ENCODE assay signal across 1 cellular context in the genomic region with DNA sequence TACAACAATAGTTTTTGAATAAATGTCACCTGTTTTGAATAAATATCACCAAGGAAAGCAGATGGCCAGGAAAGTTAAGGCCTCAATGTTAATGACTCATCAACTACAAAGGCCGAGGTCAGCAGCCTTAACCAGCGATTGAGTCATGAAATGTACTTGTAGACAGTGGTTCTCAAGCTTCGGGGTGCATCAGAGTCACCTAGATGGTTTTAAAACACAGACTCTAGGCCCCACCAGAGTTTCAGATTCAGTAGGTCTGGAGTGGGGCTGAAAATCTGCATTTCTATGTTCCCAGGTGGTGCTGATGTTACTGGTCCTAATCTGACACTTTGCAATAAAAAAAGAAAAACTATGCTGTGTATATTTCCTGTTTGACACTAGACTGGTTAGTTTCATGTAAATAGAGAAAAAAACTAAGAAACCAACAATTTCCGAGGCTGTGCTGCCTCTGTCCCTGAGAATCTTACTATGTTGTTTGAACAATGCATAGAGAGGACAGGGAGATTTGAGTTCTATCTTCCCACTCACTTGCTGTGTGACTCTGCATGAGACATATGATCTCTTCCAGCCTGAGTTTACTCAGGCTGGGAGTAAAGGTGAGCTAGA.
TF ChIP-seq lines count a peak whose summit lies in the region.

No MANE protein-coding gene starts in this region.

TF ChIP-seq in HCT116, 20 proteins besides CTCF, POLR2A, EP300 and RAD21:
- TF ChIP-seq SRF (IDR thresholded peaks at IDR 0.05; ENCODE audit: low read depth) (no peak), YY1 (IDR thresholded peaks at IDR 0.05; ENCODE audit: extremely low read depth, insufficient replicate concordance, low read depth, low read length) (no peak), EZH2phosphoT487 (IDR thresholded peaks at IDR 0.05; ENCODE audit: borderline replicate concordance) (no peak), TCF7L2 (IDR thresholded peaks at IDR 0.05; ENCODE audit: borderline replicate concordance, extremely low read depth, insufficient read depth, insufficient read length) (peak; percentile 92), EZH2 (IDR thresholded peaks at IDR 0.05) (no peak), EGR1 (IDR thresholded peaks at IDR 0.05; ENCODE audit: low read depth) (no peak), SP1 (IDR thresholded peaks at IDR 0.05; ENCODE audit: low read depth) (peak; percentile 40), JUND (IDR thresholded peaks at IDR 0.05) (peak; percentile 81), ELF1 (IDR thresholded peaks at IDR 0.05; ENCODE audit: borderline replicate concordance, low read depth) (no peak), FOSL1 (IDR thresholded peaks at IDR 0.05; ENCODE audit: low read depth) (peak; percentile 85), CBX3 (IDR thresholded peaks at IDR 0.05; ENCODE audit: low read depth) (no peak), CEBPB (IDR thresholded peaks at IDR 0.05; ENCODE audit: low read depth) (0 out of 2 replicates have a peak, but pooled peaks have one; percentile 43), REST (IDR thresholded peaks at IDR 0.05; ENCODE audit: low read depth) (no peak), MAX (IDR thresholded peaks at IDR 0.05) (peak; percentile 16; the same call in 1 of the 2 replicates), ATF3 (IDR thresholded peaks at IDR 0.05) (no peak), ZNF274 (IDR thresholded peaks at IDR 0.05; ENCODE audit: low read depth, low read length) (no peak), POLR2AphosphoS5 (IDR thresholded peaks at IDR 0.05; ENCODE audit: low read depth, low read length) (no peak), ZFX (IDR thresholded peaks at IDR 0.05) (no peak), SIN3A (IDR thresholded peaks at IDR 0.05; ENCODE audit: low read depth) (no peak)
- TF ChIP-seq, protein P1, sequence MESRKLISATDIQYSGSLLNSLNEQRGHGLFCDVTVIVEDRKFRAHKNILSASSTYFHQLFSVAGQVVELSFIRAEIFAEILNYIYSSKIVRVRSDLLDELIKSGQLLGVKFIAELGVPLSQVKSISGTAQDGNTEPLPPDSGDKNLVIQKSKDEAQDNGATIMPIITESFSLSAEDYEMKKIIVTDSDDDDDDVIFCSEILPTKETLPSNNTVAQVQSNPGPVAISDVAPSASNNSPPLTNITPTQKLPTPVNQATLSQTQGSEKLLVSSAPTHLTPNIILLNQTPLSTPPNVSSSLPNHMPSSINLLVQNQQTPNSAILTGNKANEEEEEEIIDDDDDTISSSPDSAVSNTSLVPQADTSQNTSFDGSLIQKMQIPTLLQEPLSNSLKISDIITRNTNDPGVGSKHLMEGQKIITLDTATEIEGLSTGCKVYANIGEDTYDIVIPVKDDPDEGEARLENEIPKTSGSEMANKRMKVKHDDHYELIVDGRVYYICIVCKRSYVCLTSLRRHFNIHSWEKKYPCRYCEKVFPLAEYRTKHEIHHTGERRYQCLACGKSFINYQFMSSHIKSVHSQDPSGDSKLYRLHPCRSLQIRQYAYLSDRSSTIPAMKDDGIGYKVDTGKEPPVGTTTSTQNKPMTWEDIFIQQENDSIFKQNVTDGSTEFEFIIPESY (IDR thresholded peaks at IDR 0.05; ENCODE audit: extremely low read depth, insufficient replicate concordance, low read length) = no peak
